Comparison of ENCODE assay signal across 8 cellular contexts in genomic region chr19:18894254-18895037, GRCh38. TPM values are rescaled to one million over a fixed set of nuclear protein-coding genes. Genes with fewer than 3 reads are reported as not detected.
DNase-seq lines count a peak whose midpoint lies in the region; ATAC-seq lines count a peak whose summit lies in the region.

No MANE protein-coding gene starts in this region.

- peaks cover 16% of the 10 kb centered on the region for H3K4me1 ChIP-seq in ectodermal cell (ENCODE audit: control insufficient read depth, insufficient read depth, low read length)
- H3K4me1 ChIP-seq in neuron (ENCODE audit: insufficient read depth, low read length), result peaks cover 15% of the 10 kb centered on the region

- H3K36me3 ChIP-seq in ectodermal cell (ENCODE audit: control insufficient read depth, insufficient read depth, low read length) (no peaks in the 10 kb centered on the region), neuron (ENCODE audit: insufficient read depth, low read length) (peaks cover 19% of the 10 kb centered on the region)

- H3K27me3 ChIP-seq in ectodermal cell (ENCODE audit: control insufficient read depth, insufficient read depth, low read length, poor library complexity, severe bottlenecking), result peaks cover 7% of the 10 kb centered on the region
- no peaks in the 10 kb centered on the region for H3K27me3 ChIP-seq in neuron (ENCODE audit: insufficient read depth, low read length)

- H3K4me3 ChIP-seq in ectodermal cell (ENCODE audit: insufficient read depth, low read depth, low read length) (peak overlapping the region; percentile 75), neuron (ENCODE audit: low read length) (peak overlapping the region; percentile 60)

- peak; percentile 76 for DNase-seq in COLO829 (ENCODE audit: low spot score)
- peak; percentile 84 for DNase-seq in NCI-H1694 treated with DMSO at 0.1 percent for 48 hours (lab: John Stamatoyannopoulos, UW)
- no peak for DNase-seq in mucosa of gallbladder (ENCODE audit: low spot score)
- no peak for DNase-seq in EL
- DNase-seq in GM19240 (ENCODE audit: insufficient read length, low spot score), result no peak

- 43 to 50% methylated on average over 27 to 28 of the region's 28 CpGs for WGBS in ectodermal cell, 2 experiments

- H2AFZ ChIP-seq in neuron (ENCODE audit: low read depth, low read length), result no peak overlapping the region

- H3K27ac ChIP-seq in ectodermal cell (ENCODE audit: insufficient read depth, low read depth, low read length, poor library complexity, severe bottlenecking), result no peak overlapping the region

- no peaks in the 10 kb centered on the region for H3K9me3 ChIP-seq in ectodermal cell (ENCODE audit: control insufficient read depth, low read length)
- no peaks in the 10 kb centered on the region for H3K9me3 ChIP-seq in neuron (ENCODE audit: low read length)

- no peak for ATAC-seq in HG03565 (IDR thresholded peaks at IDR 0.05; ENCODE audit: unreplicated experiment)

RNA-seq across cellular contexts. Expression of gene CERS1, which starts 1.5 kb away (rescaled TPM):
- polyA plus RNA-seq in ectodermal cell (2013, experiment 1 of 4), result 36.9 TPM
- polyA plus RNA-seq in ectodermal cell (2013, experiment 2 of 4), result 32.4 TPM
- 16.4 TPM for polyA plus RNA-seq in ectodermal cell (2013, experiment 3 of 4)
- polyA plus RNA-seq in ectodermal cell (2013, experiment 4 of 4), result 19.6 TPM
- total RNA-seq in mucosa of gallbladder, result 1.8 TPM

RNA-seq across cellular contexts. Expression of gene COPE, which starts 24.7 kb away (rescaled TPM):
- polyA plus RNA-seq in ectodermal cell (2013, experiment 1 of 4), result 168 TPM
- polyA plus RNA-seq in ectodermal cell (2013, experiment 2 of 4), result 160 TPM
- polyA plus RNA-seq in ectodermal cell (2013, experiment 3 of 4), result 148 TPM
- 141 TPM for polyA plus RNA-seq in ectodermal cell (2013, experiment 4 of 4)
- 183 TPM for total RNA-seq in mucosa of gallbladder

RNA-seq across cellular contexts. Expression of gene DDX49, which starts 25.1 kb away (rescaled TPM):
- 30.8 TPM for polyA plus RNA-seq in ectodermal cell (2013, experiment 1 of 4)
- 34.8 TPM for polyA plus RNA-seq in ectodermal cell (2013, experiment 2 of 4)
- 27.5 TPM for polyA plus RNA-seq in ectodermal cell (2013, experiment 3 of 4)
- 29.3 TPM for polyA plus RNA-seq in ectodermal cell (2013, experiment 4 of 4)
- total RNA-seq in mucosa of gallbladder, result 34.2 TPM

RNA-seq across cellular contexts. Expression of gene HOMER3, which starts 46.6 kb away (rescaled TPM):
- polyA plus RNA-seq in ectodermal cell (2013, experiment 1 of 4), result 73.7 TPM
- polyA plus RNA-seq in ectodermal cell (2013, experiment 2 of 4), result 75.1 TPM
- 61.6 TPM for polyA plus RNA-seq in ectodermal cell (2013, experiment 3 of 4)
- polyA plus RNA-seq in ectodermal cell (2013, experiment 4 of 4), result 66.8 TPM
- 24.5 TPM for total RNA-seq in mucosa of gallbladder

Comparison
In these comparisons a context has a peak if more than half of its experiments do, and no peak if none do; other contexts are left out.
1. DNase-seq: peak in COLO829 (single experiment) and NCI-H1694 treated with DMSO at 0.1 percent for 48 hours (single experiment); none in mucosa of gallbladder (single experiment), EL (single experiment) and GM19240 (single experiment).